ENCODE assay signal across 22 cellular contexts in the genomic region with DNA sequence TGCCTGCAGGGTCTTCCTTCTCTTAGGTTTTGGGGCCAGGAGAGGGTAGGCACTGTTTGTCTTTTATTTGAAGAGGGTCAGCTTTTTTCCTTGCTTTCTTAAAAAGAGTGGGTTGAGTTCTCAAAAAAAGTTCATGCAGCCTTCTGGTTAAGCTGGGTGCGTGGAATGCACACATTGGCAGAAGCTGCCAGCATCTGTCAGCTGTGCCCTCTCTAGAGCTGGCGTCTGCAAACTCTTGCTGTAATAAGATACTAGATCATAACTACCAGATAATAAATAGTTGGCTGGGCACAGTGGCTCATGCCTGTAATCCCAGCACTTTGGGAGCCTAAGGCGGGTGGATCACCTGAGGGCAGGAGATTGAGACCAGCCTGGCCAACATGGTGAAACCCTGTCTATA.
"Had no signal": no experiment of that assay in that cellular context is flagged by ENCODE, and none has a peak within 500 bp of the region (broad histone marks: within the 10 kb centered on the region; RNA-seq: fewer than 3 reads in every experiment).

No MANE protein-coding gene starts in this region.

- DNase-seq: activated B cell treated with CpG ODN at 0.5 μM for 24 hours; activated CD4-positive, alpha-beta memory T cell treated with anti-CD3 and anti-CD28 coated beads for 36 hours; activated CD4-positive, alpha-beta T cell treated with anti-CD3 and anti-CD28 coated beads for 1 hour; activated CD4-positive, alpha-beta T cell treated with anti-CD3 and anti-CD28 coated beads, Interleukin-2, amount 10 ng/mL, durations not matched to agents 7 days and 5 days; activated gamma-delta T cell; activated naive CD4-positive, alpha-beta T cell treated with anti-CD3 and anti-CD28 coated beads for 36 hours; activated T-cell treated with anti-CD3 and anti-CD28 coated beads for 4 hours; activated T-cell treated with anti-CD3 and anti-CD28 coated beads, Interleukin-2, amount 50 U/mL, for 48 hours; amygdala; IMR-90; Kasumi-1; KBM-7; NCI-H1105; NCI-H1436; NCI-H187 treated with DMSO at 0.1 percent for 48 hours; NCI-H526; NCI-H82; PC-3; SHP77 treated with DMSO at 0.1 percent for 48 hours; T-helper 17 cell; T1000 had no signal

- ATAC-seq: activated T-helper 17 cell treated with anti-CD3 and anti-CD28 coated beads, Interleukin-2, amount 50 U/mL, for 72 hours; PC-3; T-helper 17 cell had no signal
